10 cellular contexts compared by ENCODE assay signal in genomic region chr2:85924522-85924921, GRCh38. TPM values are rescaled to one million over a fixed set of nuclear protein-coding genes. Genes with fewer than 3 reads are reported as not detected.
A peak's percentile ranks its signal among the peaks of the same experiment; 100 is the strongest.
DNase-seq lines count a peak whose midpoint lies in the region; ATAC-seq and TF ChIP-seq lines count a peak whose summit lies in the region.
"Had no signal": no experiment of that assay in that cellular context is flagged by ENCODE, and none has a peak within 500 bp of the region (broad histone marks: within the 10 kb centered on the region; RNA-seq: fewer than 3 reads in every experiment).

No MANE protein-coding gene starts in this region.

- H3K36me3 Mint-ChIP-seq in activated CD4-positive, alpha-beta T cell treated with anti-CD3 and anti-CD28 coated beads, Interleukin-2, amount 10 ng/mL, durations not matched to agents 24 days and 14 days (ENCODE audit: low read depth), result no peaks in the 10 kb centered on the region
- peaks cover 4% of the 10 kb centered on the region for H3K36me3 Mint-ChIP-seq in activated CD8-positive, alpha-beta memory T cell treated with anti-CD3 and anti-CD28 coated beads, Interleukin-2, amount 10 ng/mL, durations not matched to agents 7 days and 5 days

- no peak overlapping the region for H3K27ac Mint-ChIP-seq in activated CD4-positive, alpha-beta T cell treated with anti-CD3 and anti-CD28 coated beads, Interleukin-2, amount 10 ng/mL, durations not matched to agents 24 days and 14 days
- H3K27ac Mint-ChIP-seq in activated CD8-positive, alpha-beta memory T cell treated with anti-CD3 and anti-CD28 coated beads, Interleukin-2, amount 10 ng/mL, durations not matched to agents 7 days and 5 days, result no peak overlapping the region
- H3K27ac Mint-ChIP-seq: activated T-helper 17 cell treated with anti-CD3 and anti-CD28 coated beads, Interleukin-2, amount 50 U/mL, for 72 hours; B cell had no signal

- TF ChIP-seq POLR2A in uterus (IDR thresholded peaks at IDR 0.05), result no peak

- H3K4me1 ChIP-seq in lower lobe of right lung (peaks cover 23% of the 10 kb centered on the region), uterus (no peaks in the 10 kb centered on the region)

- DNase-seq in activated CD4-positive, alpha-beta T cell treated with anti-CD3 and anti-CD28 coated beads, Interleukin-2, amount 10 ng/mL, durations not matched to agents 24 days and 14 days, result peak; percentile 67
- no peak for DNase-seq in activated CD4-positive, alpha-beta T cell treated with anti-CD3 and anti-CD28 coated beads, Interleukin-2, amount 50 U/mL, for 48 hours
- DNase-seq in lower lobe of right lung (no peak), uterus (peak; percentile 68 to 72)
- no peak for DNase-seq in activated CD8-positive, alpha-beta memory T cell treated with anti-CD3 and anti-CD28 coated beads, Interleukin-2, amount 10 ng/mL, durations not matched to agents 7 days and 5 days

- no peaks in the 10 kb centered on the region for H3K9me3 ChIP-seq in lower lobe of right lung
- no peaks in the 10 kb centered on the region for H3K9me3 ChIP-seq in uterus

- peaks cover 18% of the 10 kb centered on the region for H3K4me1 Mint-ChIP-seq in activated CD4-positive, alpha-beta T cell treated with anti-CD3 and anti-CD28 coated beads, Interleukin-2, amount 10 ng/mL, durations not matched to agents 24 days and 14 days
- peaks cover 37% of the 10 kb centered on the region for H3K4me1 Mint-ChIP-seq in activated CD8-positive, alpha-beta memory T cell treated with anti-CD3 and anti-CD28 coated beads, Interleukin-2, amount 10 ng/mL, durations not matched to agents 7 days and 5 days

- peaks cover 8% of the 10 kb centered on the region for H3K27me3 Mint-ChIP-seq in activated CD4-positive, alpha-beta T cell treated with anti-CD3 and anti-CD28 coated beads, Interleukin-2, amount 10 ng/mL, durations not matched to agents 24 days and 14 days
- H3K27me3 Mint-ChIP-seq in activated CD8-positive, alpha-beta memory T cell treated with anti-CD3 and anti-CD28 coated beads, Interleukin-2, amount 10 ng/mL, durations not matched to agents 7 days and 5 days, result peaks cover 2% of the 10 kb centered on the region
- H3K27me3 Mint-ChIP-seq: B cell had no signal

- H3K27ac ChIP-seq in cingulate gyrus (ENCODE audit: low read depth, low read length), result peak overlapping the region; percentile 96
- H3K27ac ChIP-seq in lower lobe of right lung, result peak overlapping the region; percentile 62
- H3K27ac ChIP-seq in uterus, result peak overlapping the region; percentile 62 to 70

- intact Hi-C loops in activated CD4-positive, alpha-beta T cell treated with anti-CD3 and anti-CD28 coated beads, Interleukin-2, amount 10 ng/mL, durations not matched to agents 24 days and 14 days (cut with micrococcal nuclease), result no loop called here
- intact Hi-C loops in lower lobe of right lung (cut with DNase I) (no loop called here), uterus (cut with DNase I; ENCODE audit: low total_unique reads) (no loop called here)

- no peaks in the 10 kb centered on the region for H3K9me3 Mint-ChIP-seq in activated CD4-positive, alpha-beta T cell treated with anti-CD3 and anti-CD28 coated beads, Interleukin-2, amount 10 ng/mL, durations not matched to agents 24 days and 14 days
- no peaks in the 10 kb centered on the region for H3K9me3 Mint-ChIP-seq in activated CD8-positive, alpha-beta memory T cell treated with anti-CD3 and anti-CD28 coated beads, Interleukin-2, amount 10 ng/mL, durations not matched to agents 7 days and 5 days (ENCODE audit: low read depth)
- H3K9me3 Mint-ChIP-seq: activated T-helper 17 cell treated with anti-CD3 and anti-CD28 coated beads, Interleukin-2, amount 50 U/mL, for 72 hours had no signal

- H3K27me3 ChIP-seq in lower lobe of right lung (ENCODE audit: low read depth), result no peaks in the 10 kb centered on the region
- H3K27me3 ChIP-seq in uterus, result no peaks in the 10 kb centered on the region

- CTCF ChIA-PET in activated CD8-positive, alpha-beta memory T cell treated with anti-CD3 and anti-CD28 coated beads, Interleukin-2, amount 10 ng/mL, durations not matched to agents 7 days and 5 days (lab: Charles Lee), result interaction anchor here (0.8 to 1.3 kb wide), 2 partner anchors 97 to 112 kb away, joined by 3 read pairs; no protein-coding TSS in a partner anchor

- peak; percentile 60 to 67 for ATAC-seq in lower lobe of right lung
- ATAC-seq in GM18519 (IDR thresholded peaks at IDR 0.05; ENCODE audit: low FRiP score, unreplicated experiment), result no peak
- no peak for ATAC-seq in activated CD8-positive, alpha-beta memory T cell treated with anti-CD3 and anti-CD28 coated beads, Interleukin-2, amount 10 ng/mL, durations not matched to agents 7 days and 5 days
- ATAC-seq in HG03469 (IDR thresholded peaks at IDR 0.05; ENCODE audit: unreplicated experiment), result no peak
- ATAC-seq: activated T-helper 17 cell treated with anti-CD3 and anti-CD28 coated beads, Interleukin-2, amount 50 U/mL, for 72 hours had no signal

- H3K4me3 Mint-ChIP-seq in activated CD4-positive, alpha-beta T cell treated with anti-CD3 and anti-CD28 coated beads, Interleukin-2, amount 10 ng/mL, durations not matched to agents 24 days and 14 days, result no peak overlapping the region
- H3K4me3 Mint-ChIP-seq in activated CD8-positive, alpha-beta memory T cell treated with anti-CD3 and anti-CD28 coated beads, Interleukin-2, amount 10 ng/mL, durations not matched to agents 7 days and 5 days, result no peak overlapping the region
- H3K4me3 Mint-ChIP-seq: activated T-helper 17 cell treated with anti-CD3 and anti-CD28 coated beads, Interleukin-2, amount 50 U/mL, for 72 hours; B cell had no signal

- H3K36me3 ChIP-seq in lower lobe of right lung (no peaks in the 10 kb centered on the region), uterus (no peaks in the 10 kb centered on the region)

- TF ChIP-seq CTCF in lower lobe of right lung (IDR thresholded peaks at IDR 0.05), result no peak
- TF ChIP-seq CTCF in uterus (IDR thresholded peaks at IDR 0.05), result no peak

- H3K4me3 ChIP-seq in lower lobe of right lung (no peak overlapping the region), uterus (no peak overlapping the region)

RNA-seq across cellular contexts. Expression of gene ST3GAL5, which starts 35.7 kb away (rescaled TPM):
- 13.3 and 14.6 TPM in 2 replicates for total RNA-seq in activated CD4-positive, alpha-beta T cell treated with anti-CD3 and anti-CD28 coated beads, Interleukin-2, amount 10 ng/mL, durations not matched to agents 24 days and 14 days
- total RNA-seq in lower lobe of right lung (72.4 TPM), uterus (10 to 100 TPM; 12.3 to 52.9 (median 32.9) TPM)
- 10 to 100 TPM; 73.9 to 74.0 TPM for total RNA-seq in activated CD8-positive, alpha-beta memory T cell treated with anti-CD3 and anti-CD28 coated beads, Interleukin-2, amount 10 ng/mL, durations not matched to agents 7 days and 5 days

Comparison
In these comparisons a context has a peak if more than half of its experiments do, and no peak if none do; other contexts are left out.
1. DNase-seq: peak in activated CD4-positive, alpha-beta T cell treated with anti-CD3 and anti-CD28 coated beads, Interleukin-2, amount 10 ng/mL, durations not matched to agents 24 days and 14 days (single experiment) and uterus (2 of 2); none in activated CD4-positive, alpha-beta T cell treated with anti-CD3 and anti-CD28 coated beads, Interleukin-2, amount 50 U/mL, for 48 hours (0 of 2), lower lobe of right lung (single experiment) and activated CD8-positive, alpha-beta memory T cell treated with anti-CD3 and anti-CD28 coated beads, Interleukin-2, amount 10 ng/mL, durations not matched to agents 7 days and 5 days (single experiment).
2. ATAC-seq: peak in lower lobe of right lung (2 of 2); none in GM18519 (single experiment), activated CD8-positive, alpha-beta memory T cell treated with anti-CD3 and anti-CD28 coated beads, Interleukin-2, amount 10 ng/mL, durations not matched to agents 7 days and 5 days (single experiment) and HG03469 (single experiment).
3. Peak in every context shown above with its lines, with median percentiles within 50 percentile points of each other: H3K27ac ChIP-seq.